In the genomic region with DNA sequence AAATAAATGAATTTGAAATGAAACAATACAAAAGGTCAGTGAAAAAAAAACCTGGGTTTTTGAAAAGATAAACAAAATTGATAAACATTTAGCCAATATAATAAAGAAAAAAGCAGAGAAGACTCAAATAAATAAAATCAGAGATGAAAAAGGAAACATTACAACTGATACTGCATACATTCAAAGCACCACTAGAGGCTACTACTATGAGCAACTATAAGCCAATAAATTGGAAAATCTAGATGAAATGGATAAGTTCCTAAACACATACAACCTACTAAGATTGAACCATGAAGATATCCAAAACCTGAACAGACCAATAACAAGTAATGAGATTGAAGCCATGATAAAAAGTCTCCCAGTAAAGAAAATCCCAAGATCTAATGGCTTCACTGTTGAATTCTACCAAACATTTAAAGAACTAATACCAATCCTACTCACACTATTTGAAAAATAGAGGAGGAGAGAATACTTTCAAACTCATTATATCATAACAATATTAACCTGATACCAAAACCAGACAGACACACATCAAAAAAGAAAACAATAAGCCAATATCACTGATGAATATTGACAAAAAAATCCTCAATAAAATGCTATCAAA, we compare ENCODE assay signal across 14 cellular contexts.
A peak's percentile ranks its signal among the peaks of the same experiment; 100 is the strongest.
DNase-seq lines count a peak whose midpoint lies in the region; ATAC-seq and TF ChIP-seq lines count a peak whose summit lies in the region.
"Had no signal": no experiment of that assay in that cellular context is flagged by ENCODE, and none has a peak within 500 bp of the region (broad histone marks: within the 10 kb centered on the region; RNA-seq: fewer than 3 reads in every experiment).

No MANE protein-coding gene starts in this region.

- H3K27ac Mint-ChIP-seq in MCF 10A (ENCODE audit: low read depth, unreplicated experiment): no peak overlapping the region
- H3K27ac Mint-ChIP-seq: T-cell had no signal

- no peaks in the 10 kb centered on the region for H3F3A ChIP-seq in smooth muscle cell (ENCODE audit: low read depth)

- H3K4me3 Mint-ChIP-seq in MCF 10A (ENCODE audit: unreplicated experiment): no peak overlapping the region
- H3K4me3 Mint-ChIP-seq: T-cell had no signal

- no peaks in the 10 kb centered on the region for H3K27me3 Mint-ChIP-seq in MCF 10A (ENCODE audit: insufficient read depth, unreplicated experiment)
- H3K27me3 Mint-ChIP-seq: T-cell had no signal

- POLR2A ChIA-PET in MCF 10A (lab: Yijun Ruan, JAX): interaction anchor here (0.6 kb wide), 1 partner anchor 144 kb away, joined by 3 read pairs; no protein-coding TSS in a partner anchor

- H3K4me1 Mint-ChIP-seq in MCF 10A (ENCODE audit: insufficient read depth, unreplicated experiment): no peaks in the 10 kb centered on the region

- TF ChIP-seq POLR2A in breast epithelium (IDR thresholded peaks at IDR 0.05) (no peak), esophagus squamous epithelium (IDR thresholded peaks at IDR 0.05) (no peak)

- H3K9me3 Mint-ChIP-seq in MCF 10A (ENCODE audit: unreplicated experiment): peaks cover 8% of the 10 kb centered on the region

- intact Hi-C loops in MCF 10A (cut with micrococcal nuclease) (loop anchor here (1.0 to 5.0 kb wide), 2 partner anchors 312 to 330 kb away; no protein-coding TSS in a partner anchor), breast epithelium (cut with DNase I; ENCODE audit: low total_unique reads) (no loop called here), esophagus squamous epithelium (cut with DNase I) (no loop called here)

- H3K27me3 ChIP-seq in breast epithelium: no peaks in the 10 kb centered on the region
- H3K27me3 ChIP-seq in OCI-LY3 (ENCODE audit: low read depth, low read length): no peaks in the 10 kb centered on the region
- H3K27me3 ChIP-seq in esophagus squamous epithelium: no peaks in the 10 kb centered on the region
- H3K27me3 ChIP-seq in smooth muscle cell (ENCODE audit: low read depth): no peaks in the 10 kb centered on the region
- H3K27me3 ChIP-seq: upper lobe of left lung had no signal

- H3K4me1 ChIP-seq in breast epithelium (no peaks in the 10 kb centered on the region), OCI-LY3 (ENCODE audit: low read length) (no peaks in the 10 kb centered on the region), esophagus squamous epithelium (no peaks in the 10 kb centered on the region), smooth muscle cell (ENCODE audit: low read depth) (no peaks in the 10 kb centered on the region)
- H3K4me1 ChIP-seq: upper lobe of left lung had no signal

- CTCF ChIA-PET in MCF 10A (lab: Yijun Ruan, JAX): interaction anchor here (0.6 to 2.5 kb wide), 5 partner anchors 28 to 320 kb away, joined by 3 to 13 read pairs (median 4); no protein-coding TSS in a partner anchor

- peaks cover 0 to 10% of the 10 kb centered on the region in 2 donors for H3K9me3 ChIP-seq in breast epithelium
- no peaks in the 10 kb centered on the region for H3K9me3 ChIP-seq in OCI-LY3 (ENCODE audit: insufficient read depth, low read length)
- no peaks in the 10 kb centered on the region for H3K9me3 ChIP-seq in esophagus squamous epithelium
- H3K9me3 ChIP-seq in smooth muscle cell (replicated peaks; ENCODE audit: low read depth): peaks cover 5% of the 10 kb centered on the region
- H3K9me3 ChIP-seq: upper lobe of left lung had no signal

- TF ChIP-seq CTCF in MCF 10A (IDR thresholded peaks at IDR 0.05; ENCODE audit: unreplicated experiment) (peak; percentile 25), breast epithelium (IDR thresholded peaks at IDR 0.05) (peak in 1 of 3 donors; percentile 12), OCI-LY3 (IDR thresholded peaks at IDR 0.05; ENCODE audit: low read depth, low read length) (peak; percentile 52), esophagus squamous epithelium (IDR thresholded peaks at IDR 0.05) (peak in 4 of 6 experiments; percentile 14 to 50 (median 28)), smooth muscle cell (IDR thresholded peaks at IDR 0.05; ENCODE audit: borderline replicate concordance, insufficient read depth, poor library complexity, severe bottlenecking) (peak; percentile 14)

- no peaks in the 10 kb centered on the region for H3K36me3 ChIP-seq in breast epithelium
- no peaks in the 10 kb centered on the region for H3K36me3 ChIP-seq in OCI-LY3 (replicated peaks; ENCODE audit: low read depth, low read length)
- H3K36me3 ChIP-seq in esophagus squamous epithelium: no peaks in the 10 kb centered on the region
- no peaks in the 10 kb centered on the region for H3K36me3 ChIP-seq in smooth muscle cell (ENCODE audit: low read depth)
- H3K36me3 ChIP-seq: upper lobe of left lung had no signal

- H3K4me2 ChIP-seq in OCI-LY3 (ENCODE audit: low read length): no peak overlapping the region
- H3K4me2 ChIP-seq in smooth muscle cell: no peak overlapping the region

- no TSS peak for BruUV-seq in MCF 10A (replicated peaks; lab: Mats Ljungman, UMichigan)

- H3K27ac ChIP-seq in breast epithelium: no peak overlapping the region
- no peak overlapping the region for H3K27ac ChIP-seq in OCI-LY3 (ENCODE audit: low read length)
- no peak overlapping the region for H3K27ac ChIP-seq in esophagus squamous epithelium
- H3K27ac ChIP-seq in smooth muscle cell (ENCODE audit: low read depth): no peak overlapping the region
- H3K27ac ChIP-seq: upper lobe of left lung had no signal

- no peak overlapping the region for H2AFZ ChIP-seq in OCI-LY3 (ENCODE audit: low read depth, low read length)
- H2AFZ ChIP-seq in smooth muscle cell (ENCODE audit: low read depth): no peak overlapping the region

- H3K9ac ChIP-seq in OCI-LY3 (ENCODE audit: low read length): no peak overlapping the region
- H3K9ac ChIP-seq in smooth muscle cell (ENCODE audit: low read depth): no peak overlapping the region

- no peak for ATAC-seq in GM21367 (IDR thresholded peaks at IDR 0.05; ENCODE audit: unreplicated experiment)
- ATAC-seq: left ventricle myocardium superior, T-cell had no signal

- H3K79me2 ChIP-seq in OCI-LY3 (ENCODE audit: low read length) (no peaks in the 10 kb centered on the region), smooth muscle cell (ENCODE audit: low read depth) (no peaks in the 10 kb centered on the region)

- H4K20me1 ChIP-seq in OCI-LY3 (ENCODE audit: insufficient read depth, low read length) (no peaks in the 10 kb centered on the region), smooth muscle cell (ENCODE audit: low read depth) (no peaks in the 10 kb centered on the region)

- H3K36me3 Mint-ChIP-seq in MCF 10A (ENCODE audit: insufficient read depth, unreplicated experiment): no peaks in the 10 kb centered on the region

- H3K4me3 ChIP-seq in breast epithelium: no peak overlapping the region
- no peak overlapping the region for H3K4me3 ChIP-seq in OCI-LY3 (ENCODE audit: low read length)
- H3K4me3 ChIP-seq in esophagus squamous epithelium: no peak overlapping the region
- no peak overlapping the region for H3K4me3 ChIP-seq in smooth muscle cell
- H3K4me3 ChIP-seq: upper lobe of left lung had no signal

- DNase-seq in MCF 10A (ENCODE audit: unreplicated experiment): peak; percentile 23
- no peak for DNase-seq in breast epithelium (ENCODE audit: low spot score in 2 of 2)
- no peak for DNase-seq in esophagus squamous epithelium (lab: John Stamatoyannopoulos, UW)
- DNase-seq in smooth muscle cell (lab: John Stamatoyannopoulos, UW; ENCODE audit: unreplicated experiment): no peak
- no peak for DNase-seq in NCI-H1694 (lab: John Stamatoyannopoulos, UW)
- no peak for DNase-seq in NCI-H345 treated with DMSO at 0.1 percent for 48 hours (lab: John Stamatoyannopoulos, UW; ENCODE audit: unreplicated experiment)
- DNase-seq: C1 segment of cervical spinal cord, erythroblast, left ventricle myocardium superior, NCI-H446, T-cell, upper lobe of left lung had no signal
